ENCODE assay signal across 1 cellular context in genomic region chr19:45584332-45585157, GRCh38.
TF ChIP-seq lines count a peak whose summit lies in the region.

Gene OPA3, minus strand, starts transcription at chr19:45584802. Its CDS starts 38 bp downstream, at chr19:45584764.

TF ChIP-seq in K562, 482 proteins besides CTCF, POLR2A, EP300 and RAD21 (continued from another document and continues in another):
- TF ChIP-seq NKRF (IDR thresholded peaks at IDR 0.05; ENCODE audit: borderline replicate concordance) (peak; percentile 90; the same call in 1 of the 2 replicates), ZNF354B (CRISPR knock-in tag; IDR thresholded peaks at IDR 0.05) (no peak), NCOA2 (IDR thresholded peaks at IDR 0.05; ENCODE audit: partially characterized antibody in 2 of 2) (no peak), FOXK2 (conservative IDR thresholded peaks at IDR 0.05 in 1 of 2, IDR thresholded peaks at IDR 0.05 in 1 of 2; ENCODE audit: low read depth in 2 of 2) (peak; percentile 76 to 78), ESRRA (IDR thresholded peaks at IDR 0.05; ENCODE audit: borderline replicate concordance, low read depth) (peak; percentile 79), KLF16 (IDR thresholded peaks at IDR 0.05) (no peak), JUND (IDR thresholded peaks at IDR 0.05; ENCODE audit: borderline replicate concordance, low read depth, low read length) (peak; percentile 84), JUND (tag; IDR thresholded peaks at IDR 0.05; ENCODE audit: borderline replicate concordance, low read depth, low read length) (peak; percentile 83; the same call in 2 of the 3 replicates), DIDO1 (tag; IDR thresholded peaks at IDR 0.05; ENCODE audit: low read depth) (0 out of 2 replicates have a peak, but pooled peaks have one; percentile 48), HDAC3 (IDR thresholded peaks at IDR 0.05; ENCODE audit: borderline replicate concordance, partially characterized antibody) (no peak), BMI1 (IDR thresholded peaks at IDR 0.05; ENCODE audit: low read length) (no peak), ZFP30 (CRISPR knock-in tag; IDR thresholded peaks at IDR 0.05; ENCODE audit: borderline replicate concordance) (no peak), ZNF561 (CRISPR knock-in tag; conservative IDR thresholded peaks at IDR 0.05) (no peak), BHLHE40 (IDR thresholded peaks at IDR 0.05; ENCODE audit: low read length) (peak; percentile 70), XRCC5 (IDR thresholded peaks at IDR 0.05; ENCODE audit: low read depth, low read length) (no peak), XRCC3 (IDR thresholded peaks at IDR 0.05) (no peak), KDM2B (CRISPR knock-in tag; IDR thresholded peaks at IDR 0.05) (no peak), ZFP36 (IDR thresholded peaks at IDR 0.05; ENCODE audit: low read depth, low read length, partially characterized antibody) (no peak), ETS2 (tag; IDR thresholded peaks at IDR 0.05; ENCODE audit: borderline replicate concordance, poor library complexity, severe bottlenecking) (no peak), NR0B1 (IDR thresholded peaks at IDR 0.05; ENCODE audit: partially characterized antibody) (no peak), CBFA2T3 (IDR thresholded peaks at IDR 0.05) (no peak), SMARCA4 (IDR thresholded peaks at IDR 0.05) (no peak), MAFK (IDR thresholded peaks at IDR 0.05; ENCODE audit: low read length) (peak; percentile 13), PHB (CRISPR knock-in tag; IDR thresholded peaks at IDR 0.05) (no peak), ZBTB12 (CRISPR knock-in tag; IDR thresholded peaks at IDR 0.05) (peak; percentile 90), NCOA6 (IDR thresholded peaks at IDR 0.05) (peak; percentile 99), MCM2 (IDR thresholded peaks at IDR 0.05; ENCODE audit: low read depth) (no peak), CBX8 (IDR thresholded peaks at IDR 0.05; ENCODE audit: borderline replicate concordance, extremely low read depth, low read depth, low read length, poor library complexity, severe bottlenecking) (no peak), NCOA1 (IDR thresholded peaks at IDR 0.05; ENCODE audit: low read depth) (peak; percentile 95), ZNF395 (CRISPR knock-in tag; IDR thresholded peaks at IDR 0.05) (peak; percentile 64; the same call in 1 of the 2 replicates)
- TF ChIP-seq, protein P1, sequence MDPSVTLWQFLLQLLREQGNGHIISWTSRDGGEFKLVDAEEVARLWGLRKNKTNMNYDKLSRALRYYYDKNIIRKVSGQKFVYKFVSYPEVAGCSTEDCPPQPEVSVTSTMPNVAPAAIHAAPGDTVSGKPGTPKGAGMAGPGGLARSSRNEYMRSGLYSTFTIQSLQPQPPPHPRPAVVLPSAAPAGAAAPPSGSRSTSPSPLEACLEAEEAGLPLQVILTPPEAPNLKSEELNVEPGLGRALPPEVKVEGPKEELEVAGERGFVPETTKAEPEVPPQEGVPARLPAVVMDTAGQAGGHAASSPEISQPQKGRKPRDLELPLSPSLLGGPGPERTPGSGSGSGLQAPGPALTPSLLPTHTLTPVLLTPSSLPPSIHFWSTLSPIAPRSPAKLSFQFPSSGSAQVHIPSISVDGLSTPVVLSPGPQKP (CRISPR knock-in tag; IDR thresholded peaks at IDR 0.05), result no peak
- TF ChIP-seq, protein P2, sequence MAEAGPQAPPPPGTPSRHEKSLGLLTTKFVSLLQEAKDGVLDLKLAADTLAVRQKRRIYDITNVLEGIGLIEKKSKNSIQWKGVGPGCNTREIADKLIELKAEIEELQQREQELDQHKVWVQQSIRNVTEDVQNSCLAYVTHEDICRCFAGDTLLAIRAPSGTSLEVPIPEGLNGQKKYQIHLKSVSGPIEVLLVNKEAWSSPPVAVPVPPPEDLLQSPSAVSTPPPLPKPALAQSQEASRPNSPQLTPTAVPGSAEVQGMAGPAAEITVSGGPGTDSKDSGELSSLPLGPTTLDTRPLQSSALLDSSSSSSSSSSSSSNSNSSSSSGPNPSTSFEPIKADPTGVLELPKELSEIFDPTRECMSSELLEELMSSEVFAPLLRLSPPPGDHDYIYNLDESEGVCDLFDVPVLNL (CRISPR knock-in tag; IDR thresholded peaks at IDR 0.05; ENCODE audit: low read depth), result peak; percentile 65; the same call in 1 of the 2 replicates
- TF ChIP-seq, protein P3, sequence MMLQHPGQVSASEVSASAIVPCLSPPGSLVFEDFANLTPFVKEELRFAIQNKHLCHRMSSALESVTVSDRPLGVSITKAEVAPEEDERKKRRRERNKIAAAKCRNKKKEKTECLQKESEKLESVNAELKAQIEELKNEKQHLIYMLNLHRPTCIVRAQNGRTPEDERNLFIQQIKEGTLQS (IDR thresholded peaks at IDR 0.05), result peak; percentile 96
- TF ChIP-seq, protein P3 (CRISPR knock-in tag; conservative IDR thresholded peaks at IDR 0.05), result peak; percentile 54; the same call in 1 of the 2 replicates
- TF ChIP-seq, protein P4, sequence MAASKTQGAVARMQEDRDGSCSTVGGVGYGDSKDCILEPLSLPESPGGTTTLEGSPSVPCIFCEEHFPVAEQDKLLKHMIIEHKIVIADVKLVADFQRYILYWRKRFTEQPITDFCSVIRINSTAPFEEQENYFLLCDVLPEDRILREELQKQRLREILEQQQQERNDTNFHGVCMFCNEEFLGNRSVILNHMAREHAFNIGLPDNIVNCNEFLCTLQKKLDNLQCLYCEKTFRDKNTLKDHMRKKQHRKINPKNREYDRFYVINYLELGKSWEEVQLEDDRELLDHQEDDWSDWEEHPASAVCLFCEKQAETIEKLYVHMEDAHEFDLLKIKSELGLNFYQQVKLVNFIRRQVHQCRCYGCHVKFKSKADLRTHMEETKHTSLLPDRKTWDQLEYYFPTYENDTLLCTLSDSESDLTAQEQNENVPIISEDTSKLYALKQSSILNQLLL (CRISPR knock-in tag; IDR thresholded peaks at IDR 0.05; ENCODE audit: borderline replicate concordance), result no peak
- TF ChIP-seq, protein P5, sequence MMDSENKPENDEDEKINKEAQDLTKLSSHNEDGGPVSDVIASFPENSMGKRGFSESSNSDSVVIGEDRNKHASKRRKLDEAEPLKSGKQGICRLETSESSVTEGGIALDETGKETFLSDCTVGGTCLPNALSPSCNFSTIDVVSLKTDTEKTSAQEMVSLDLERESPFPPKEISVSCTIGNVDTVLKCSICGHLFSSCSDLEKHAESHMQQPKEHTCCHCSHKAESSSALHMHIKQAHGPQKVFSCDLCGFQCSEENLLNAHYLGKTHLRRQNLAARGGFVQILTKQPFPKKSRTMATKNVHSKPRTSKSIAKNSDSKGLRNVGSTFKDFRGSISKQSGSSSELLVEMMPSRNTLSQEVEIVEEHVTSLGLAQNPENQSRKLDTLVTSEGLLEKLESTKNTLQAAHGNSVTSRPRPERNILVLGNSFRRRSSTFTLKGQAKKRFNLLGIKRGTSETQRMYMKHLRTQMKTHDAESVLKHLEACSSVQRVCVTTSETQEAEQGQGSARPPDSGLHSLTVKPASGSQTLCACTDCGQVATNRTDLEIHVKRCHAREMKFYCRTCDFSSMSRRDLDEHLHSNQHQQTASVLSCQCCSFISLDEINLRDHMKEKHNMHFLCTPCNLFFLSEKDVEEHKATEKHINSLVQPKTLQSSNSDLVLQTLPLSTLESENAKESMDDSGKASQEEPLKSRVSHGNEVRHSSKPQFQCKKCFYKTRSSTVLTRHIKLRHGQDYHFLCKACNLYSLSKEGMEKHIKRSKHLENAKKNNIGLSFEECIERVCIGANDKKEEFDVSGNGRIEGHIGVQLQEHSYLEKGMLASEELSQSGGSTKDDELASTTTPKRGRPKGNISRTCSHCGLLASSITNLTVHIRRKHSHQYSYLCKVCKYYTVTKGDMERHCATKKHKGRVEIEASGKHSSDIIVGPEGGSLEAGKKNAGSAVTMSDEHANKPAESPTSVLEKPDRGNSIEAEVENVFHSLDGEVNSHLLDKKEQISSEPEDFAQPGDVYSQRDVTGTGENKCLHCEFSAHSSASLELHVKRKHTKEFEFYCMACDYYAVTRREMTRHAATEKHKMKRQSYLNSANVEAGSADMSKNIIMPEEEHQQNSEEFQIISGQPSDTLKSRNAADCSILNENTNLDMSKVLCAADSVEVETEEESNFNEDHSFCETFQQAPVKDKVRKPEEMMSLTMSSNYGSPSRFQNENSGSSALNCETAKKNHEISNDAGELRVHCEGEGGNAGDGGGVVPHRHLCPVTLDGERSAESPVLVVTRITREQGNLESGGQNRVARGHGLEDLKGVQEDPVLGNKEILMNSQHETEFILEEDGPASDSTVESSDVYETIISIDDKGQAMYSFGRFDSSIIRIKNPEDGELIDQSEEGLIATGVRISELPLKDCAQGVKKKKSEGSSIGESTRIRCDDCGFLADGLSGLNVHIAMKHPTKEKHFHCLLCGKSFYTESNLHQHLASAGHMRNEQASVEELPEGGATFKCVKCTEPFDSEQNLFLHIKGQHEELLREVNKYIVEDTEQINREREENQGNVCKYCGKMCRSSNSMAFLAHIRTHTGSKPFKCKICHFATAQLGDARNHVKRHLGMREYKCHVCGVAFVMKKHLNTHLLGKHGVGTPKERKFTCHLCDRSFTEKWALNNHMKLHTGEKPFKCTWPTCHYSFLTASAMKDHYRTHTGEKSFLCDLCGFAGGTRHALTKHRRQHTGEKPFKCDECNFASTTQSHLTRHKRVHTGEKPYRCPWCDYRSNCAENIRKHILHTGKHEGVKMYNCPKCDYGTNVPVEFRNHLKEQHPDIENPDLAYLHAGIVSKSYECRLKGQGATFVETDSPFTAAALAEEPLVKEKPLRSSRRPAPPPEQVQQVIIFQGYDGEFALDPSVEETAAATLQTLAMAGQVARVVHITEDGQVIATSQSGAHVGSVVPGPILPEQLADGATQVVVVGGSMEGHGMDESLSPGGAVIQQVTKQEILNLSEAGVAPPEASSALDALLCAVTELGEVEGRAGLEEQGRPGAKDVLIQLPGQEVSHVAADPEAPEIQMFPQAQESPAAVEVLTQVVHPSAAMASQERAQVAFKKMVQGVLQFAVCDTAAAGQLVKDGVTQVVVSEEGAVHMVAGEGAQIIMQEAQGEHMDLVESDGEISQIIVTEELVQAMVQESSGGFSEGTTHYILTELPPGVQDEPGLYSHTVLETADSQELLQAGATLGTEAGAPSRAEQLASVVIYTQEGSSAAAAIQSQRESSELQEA (IDR thresholded peaks at IDR 0.05; ENCODE audit: low read depth), result no peak
- TF ChIP-seq, protein P6, sequence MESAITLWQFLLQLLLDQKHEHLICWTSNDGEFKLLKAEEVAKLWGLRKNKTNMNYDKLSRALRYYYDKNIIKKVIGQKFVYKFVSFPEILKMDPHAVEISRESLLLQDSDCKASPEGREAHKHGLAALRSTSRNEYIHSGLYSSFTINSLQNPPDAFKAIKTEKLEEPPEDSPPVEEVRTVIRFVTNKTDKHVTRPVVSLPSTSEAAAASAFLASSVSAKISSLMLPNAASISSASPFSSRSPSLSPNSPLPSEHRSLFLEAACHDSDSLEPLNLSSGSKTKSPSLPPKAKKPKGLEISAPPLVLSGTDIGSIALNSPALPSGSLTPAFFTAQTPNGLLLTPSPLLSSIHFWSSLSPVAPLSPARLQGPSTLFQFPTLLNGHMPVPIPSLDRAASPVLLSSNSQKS (CRISPR knock-in tag; IDR thresholded peaks at IDR 0.05), result no peak
- TF ChIP-seq, protein P7, sequence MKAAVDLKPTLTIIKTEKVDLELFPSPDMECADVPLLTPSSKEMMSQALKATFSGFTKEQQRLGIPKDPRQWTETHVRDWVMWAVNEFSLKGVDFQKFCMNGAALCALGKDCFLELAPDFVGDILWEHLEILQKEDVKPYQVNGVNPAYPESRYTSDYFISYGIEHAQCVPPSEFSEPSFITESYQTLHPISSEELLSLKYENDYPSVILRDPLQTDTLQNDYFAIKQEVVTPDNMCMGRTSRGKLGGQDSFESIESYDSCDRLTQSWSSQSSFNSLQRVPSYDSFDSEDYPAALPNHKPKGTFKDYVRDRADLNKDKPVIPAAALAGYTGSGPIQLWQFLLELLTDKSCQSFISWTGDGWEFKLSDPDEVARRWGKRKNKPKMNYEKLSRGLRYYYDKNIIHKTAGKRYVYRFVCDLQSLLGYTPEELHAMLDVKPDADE (conservative IDR thresholded peaks at IDR 0.05; ENCODE audit: control insufficient read depth, low read depth, low read length), result no peak
